Comparison of ENCODE assay signal across 9 cellular contexts in genomic region chr11:36469063-36469462, GRCh38. TPM values are rescaled to one million over a fixed set of nuclear protein-coding genes. Genes with fewer than 3 reads are reported as not detected.
DNase-seq lines count a peak whose midpoint lies in the region; ATAC-seq and TF ChIP-seq lines count a peak whose summit lies in the region.
"Had no signal": no experiment of that assay in that cellular context is flagged by ENCODE, and none has a peak within 500 bp of the region (broad histone marks: within the 10 kb centered on the region; RNA-seq: fewer than 3 reads in every experiment).

No MANE protein-coding gene starts in this region.

- H3K9me3 ChIP-seq in BLaER1 treated with 17β-estradiol and CSF1 and Interleukin-3, amounts not matched to agents 10 nM and 100 nM (replicated peaks in 1 of 11), result no peaks in the 10 kb centered on the region
- H3K9me3 ChIP-seq in Peyer's patch, result no peaks in the 10 kb centered on the region

- DNase-seq in T-helper 9 cell (peak; percentile 16), iPS DF 4.7 (ENCODE audit: extremely low read depth, low spot score) (peak; percentile 28), HT-29 (ENCODE audit: low spot score) (no peak), Peyer's patch (no peak), GM19238 (ENCODE audit: insufficient read length, low spot score) (no peak), Right ventricle myocardium inferior (ENCODE audit: missing footprints) (no peak)
- DNase-seq: NK-92 treated with Interleukin-12 subunit alpha and Interleukin-12 subunit beta, amount 100 ng/mL, for 24 hours had no signal

- peak overlapping the region in 9 of 11 experiments; percentile 38 to 78 (median 54); a peak in 17 of 22 replicates for H3K4me2 ChIP-seq in BLaER1 treated with 17β-estradiol and CSF1 and Interleukin-3, amounts not matched to agents 10 nM and 100 nM

- ATAC-seq in Right ventricle myocardium inferior, result no peak

- H3K27ac ChIP-seq in BLaER1 treated with 17β-estradiol and CSF1 and Interleukin-3, amounts not matched to agents 10 nM and 100 nM, result no peak overlapping the region
- H3K27ac ChIP-seq in Peyer's patch, result no peak overlapping the region

- no peak for TF ChIP-seq POLR2A in Peyer's patch (IDR thresholded peaks at IDR 0.05)

- no peaks in the 10 kb centered on the region for H3K27me3 ChIP-seq in BLaER1 treated with 17β-estradiol and CSF1 and Interleukin-3, amounts not matched to agents 10 nM and 100 nM
- no peaks in the 10 kb centered on the region for H3K27me3 ChIP-seq in Peyer's patch

- peaks cover 0 to 17% (median 0%) of the 10 kb centered on the region in 11 experiments; a peak in 5 of 22 replicates for H3K36me3 ChIP-seq in BLaER1 treated with 17β-estradiol and CSF1 and Interleukin-3, amounts not matched to agents 10 nM and 100 nM
- H3K36me3 ChIP-seq in Peyer's patch, result no peaks in the 10 kb centered on the region

- TF ChIP-seq CTCF in GM12874 (IDR thresholded peaks at IDR 0.05; ENCODE audit: insufficient read depth, low read depth, low read length) (peak; percentile 46), Peyer's patch (IDR thresholded peaks at IDR 0.05) (no peak)

- no peak overlapping the region for H3K4me3 ChIP-seq in BLaER1 treated with 17β-estradiol and CSF1 and Interleukin-3, amounts not matched to agents 10 nM and 100 nM
- H3K4me3 ChIP-seq in Peyer's patch, result no peak overlapping the region

- no peak overlapping the region for H3K9ac ChIP-seq in BLaER1 treated with 17β-estradiol and CSF1 and Interleukin-3, amounts not matched to agents 10 nM and 100 nM

- peaks cover 0 to 21% (median 19%) of the 10 kb centered on the region in 10 experiments; a peak in 19 of 20 replicates for H3K4me1 ChIP-seq in BLaER1 treated with 17β-estradiol and CSF1 and Interleukin-3, amounts not matched to agents 10 nM and 100 nM
- no peaks in the 10 kb centered on the region for H3K4me1 ChIP-seq in Peyer's patch

- no peaks in the 10 kb centered on the region for H4K20me1 ChIP-seq in BLaER1 treated with 17β-estradiol and CSF1 and Interleukin-3, amounts not matched to agents 10 nM and 100 nM

- intact Hi-C loops in Right ventricle myocardium inferior (cut with DNase I), result no loop called here

RNA-seq across cellular contexts. Expression of gene TRAF6, which starts 41.0 kb away (rescaled TPM):
- 4.9 and 5.7 TPM in 2 replicates for total RNA-seq in HT-29 (2014; rRNA removed; shearing (Covaris generic))
- total RNA-seq in Peyer's patch (10 to 100 TPM in 3 of 4 donors, 1 to 10 TPM in 1; 6.6 to 25.1 (median 18.4) TPM), Right ventricle myocardium inferior (12.1 TPM)

Comparison
In these comparisons a context has a peak if more than half of its experiments do, and no peak if none do; other contexts are left out.
1. DNase-seq: peak in T-helper 9 cell (single experiment) and iPS DF 4.7 (single experiment); none in HT-29 (single experiment), Peyer's patch (0 of 3), GM19238 (single experiment) and Right ventricle myocardium inferior (single experiment).